ENCODE assay signal across 19 cellular contexts in genomic region chr1:14420686-14421085, GRCh38.
"Had no signal": no experiment of that assay in that cellular context is flagged by ENCODE, and none has a peak within 500 bp of the region (broad histone marks: within the 10 kb centered on the region; RNA-seq: fewer than 3 reads in every experiment).

No MANE protein-coding gene starts in this region.

- ATAC-seq: esophagus mucosa, foreskin keratinocyte, gastroesophageal sphincter, heart left ventricle, left cardiac atrium, left lung, left ventricle myocardium superior, lower lobe of right lung had no signal

- H3K4me3 ChIP-seq: coronary artery, dorsolateral prefrontal cortex, gastroesophageal sphincter, heart left ventricle, hepatocyte, left lung, lower lobe of right lung had no signal

- H3K4me1 ChIP-seq: foreskin keratinocyte, gastroesophageal sphincter, heart left ventricle, left lung, lower lobe of right lung had no signal

- H3K9me3 ChIP-seq: gastroesophageal sphincter, heart left ventricle, left lung, lower lobe of right lung had no signal

- H3K27me3 ChIP-seq: dorsolateral prefrontal cortex, foreskin keratinocyte, gastroesophageal sphincter, hepatocyte, left lung had no signal

- DNase-seq: dermis blood vessel endothelial cell; dorsolateral prefrontal cortex; effector CD4-positive, alpha-beta T cell; effector memory CD4-positive, alpha-beta T cell; erythroblast; foreskin keratinocyte; heart left ventricle; hypothalamus; immature natural killer cell; left cardiac atrium; left lung; left ventricle myocardium superior; lower lobe of right lung; mesenchymal stem cell had no signal

- H3K27ac ChIP-seq: coronary artery, dorsolateral prefrontal cortex, epithelial cell of prostate, foreskin keratinocyte, gastroesophageal sphincter, heart left ventricle, hepatocyte, left lung, lower lobe of right lung had no signal

- H3K36me3 ChIP-seq: gastroesophageal sphincter, heart left ventricle, left lung, lower lobe of right lung had no signal
